In the genomic region with DNA sequence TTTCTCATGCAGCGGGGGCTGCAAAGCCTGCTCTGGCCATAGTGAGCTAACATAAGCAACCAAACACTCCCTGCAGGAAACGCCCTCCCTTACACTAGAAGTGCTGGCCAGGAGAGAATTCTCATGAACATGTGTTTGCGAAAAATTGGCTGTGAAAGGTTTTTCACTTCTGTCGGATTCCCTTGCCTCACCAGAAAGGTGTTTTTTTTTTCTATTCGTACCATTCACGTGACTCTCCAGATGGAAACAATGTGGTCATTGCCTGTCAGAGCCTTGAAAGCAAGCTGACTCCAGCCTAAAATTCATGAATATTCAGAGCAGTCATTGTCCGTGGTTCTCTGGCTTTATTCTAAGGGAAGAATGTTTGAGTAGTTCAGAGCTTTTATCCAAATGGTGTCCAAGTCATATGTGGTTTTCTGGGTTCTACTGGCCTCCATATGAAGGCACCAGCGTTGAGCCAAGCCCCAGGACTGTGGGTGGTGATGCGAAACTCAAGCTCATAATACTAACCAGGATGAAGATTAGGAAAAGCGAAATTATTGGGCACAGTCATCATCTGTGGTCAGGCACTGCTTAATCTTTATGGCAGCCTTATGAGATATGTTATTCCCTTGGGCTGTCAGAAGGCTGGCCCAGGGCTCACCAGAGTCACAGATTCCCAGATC, we compare ENCODE assay signal across 1 cellular context.
TF ChIP-seq lines count a peak whose summit lies in the region.

No MANE protein-coding gene starts in this region.

TF ChIP-seq in GM23338, 12 proteins besides CTCF, POLR2A, EP300 and RAD21:
- TF ChIP-seq, protein P1, sequence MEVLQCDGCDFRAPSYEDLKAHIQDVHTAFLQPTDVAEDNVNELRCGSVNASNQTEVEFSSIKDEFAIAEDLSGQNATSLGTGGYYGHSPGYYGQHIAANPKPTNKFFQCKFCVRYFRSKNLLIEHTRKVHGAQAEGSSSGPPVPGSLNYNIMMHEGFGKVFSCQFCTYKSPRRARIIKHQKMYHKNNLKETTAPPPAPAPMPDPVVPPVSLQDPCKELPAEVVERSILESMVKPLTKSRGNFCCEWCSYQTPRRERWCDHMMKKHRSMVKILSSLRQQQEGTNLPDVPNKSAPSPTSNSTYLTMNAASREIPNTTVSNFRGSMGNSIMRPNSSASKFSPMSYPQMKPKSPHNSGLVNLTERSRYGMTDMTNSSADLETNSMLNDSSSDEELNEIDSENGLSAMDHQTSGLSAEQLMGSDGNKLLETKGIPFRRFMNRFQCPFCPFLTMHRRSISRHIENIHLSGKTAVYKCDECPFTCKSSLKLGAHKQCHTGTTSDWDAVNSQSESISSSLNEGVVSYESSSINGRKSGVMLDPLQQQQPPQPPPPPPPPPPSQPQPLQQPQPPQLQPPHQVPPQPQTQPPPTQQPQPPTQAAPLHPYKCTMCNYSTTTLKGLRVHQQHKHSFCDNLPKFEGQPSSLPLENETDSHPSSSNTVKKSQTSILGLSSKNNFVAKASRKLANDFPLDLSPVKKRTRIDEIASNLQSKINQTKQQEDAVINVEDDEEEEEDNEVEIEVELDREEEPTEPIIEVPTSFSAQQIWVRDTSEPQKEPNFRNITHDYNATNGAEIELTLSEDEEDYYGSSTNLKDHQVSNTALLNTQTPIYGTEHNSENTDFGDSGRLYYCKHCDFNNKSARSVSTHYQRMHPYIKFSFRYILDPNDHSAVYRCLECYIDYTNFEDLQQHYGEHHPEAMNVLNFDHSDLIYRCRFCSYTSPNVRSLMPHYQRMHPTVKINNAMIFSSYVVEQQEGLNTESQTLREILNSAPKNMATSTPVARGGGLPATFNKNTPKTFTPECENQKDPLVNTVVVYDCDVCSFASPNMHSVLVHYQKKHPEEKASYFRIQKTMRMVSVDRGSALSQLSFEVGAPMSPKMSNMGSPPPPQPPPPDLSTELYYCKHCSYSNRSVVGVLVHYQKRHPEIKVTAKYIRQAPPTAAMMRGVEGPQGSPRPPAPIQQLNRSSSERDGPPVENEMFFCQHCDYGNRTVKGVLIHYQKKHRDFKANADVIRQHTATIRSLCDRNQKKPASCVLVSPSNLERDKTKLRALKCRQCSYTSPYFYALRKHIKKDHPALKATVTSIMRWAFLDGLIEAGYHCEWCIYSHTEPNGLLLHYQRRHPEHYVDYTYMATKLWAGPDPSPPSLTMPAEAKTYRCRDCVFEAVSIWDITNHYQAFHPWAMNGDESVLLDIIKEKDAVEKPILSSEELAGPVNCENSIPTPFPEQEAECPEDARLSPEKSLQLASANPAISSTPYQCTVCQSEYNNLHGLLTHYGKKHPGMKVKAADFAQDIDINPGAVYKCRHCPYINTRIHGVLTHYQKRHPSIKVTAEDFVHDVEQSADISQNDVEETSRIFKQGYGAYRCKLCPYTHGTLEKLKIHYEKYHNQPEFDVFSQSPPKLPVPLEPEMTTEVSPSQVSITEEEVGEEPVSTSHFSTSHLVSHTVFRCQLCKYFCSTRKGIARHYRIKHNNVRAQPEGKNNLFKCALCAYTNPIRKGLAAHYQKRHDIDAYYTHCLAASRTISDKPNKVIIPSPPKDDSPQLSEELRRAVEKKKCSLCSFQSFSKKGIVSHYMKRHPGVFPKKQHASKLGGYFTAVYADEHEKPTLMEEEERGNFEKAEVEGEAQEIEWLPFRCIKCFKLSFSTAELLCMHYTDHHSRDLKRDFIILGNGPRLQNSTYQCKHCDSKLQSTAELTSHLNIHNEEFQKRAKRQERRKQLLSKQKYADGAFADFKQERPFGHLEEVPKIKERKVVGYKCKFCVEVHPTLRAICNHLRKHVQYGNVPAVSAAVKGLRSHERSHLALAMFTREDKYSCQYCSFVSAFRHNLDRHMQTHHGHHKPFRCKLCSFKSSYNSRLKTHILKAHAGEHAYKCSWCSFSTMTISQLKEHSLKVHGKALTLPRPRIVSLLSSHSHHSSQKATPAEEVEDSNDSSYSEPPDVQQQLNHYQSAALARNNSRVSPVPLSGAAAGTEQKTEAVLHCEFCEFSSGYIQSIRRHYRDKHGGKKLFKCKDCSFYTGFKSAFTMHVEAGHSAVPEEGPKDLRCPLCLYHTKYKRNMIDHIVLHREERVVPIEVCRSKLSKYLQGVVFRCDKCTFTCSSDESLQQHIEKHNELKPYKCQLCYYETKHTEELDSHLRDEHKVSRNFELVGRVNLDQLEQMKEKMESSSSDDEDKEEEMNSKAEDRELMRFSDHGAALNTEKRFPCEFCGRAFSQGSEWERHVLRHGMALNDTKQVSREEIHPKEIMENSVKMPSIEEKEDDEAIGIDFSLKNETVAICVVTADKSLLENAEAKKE (CRISPR knock-in tag; IDR thresholded peaks at IDR 0.05): no peak
- TF ChIP-seq ZNF114 (CRISPR knock-in tag; IDR thresholded peaks at IDR 0.05) (no peak), ZNF331 (CRISPR knock-in tag; IDR thresholded peaks at IDR 0.05; ENCODE audit: low read depth) (no peak), JUNB (IDR thresholded peaks at IDR 0.05; ENCODE audit: unreplicated experiment) (no peak), STAT1 (IDR thresholded peaks at IDR 0.05; ENCODE audit: unreplicated experiment) (no peak), EZH2phosphoT487 (IDR thresholded peaks at IDR 0.05; ENCODE audit: unreplicated experiment) (no peak), POLR2AphosphoS5 (IDR thresholded peaks at IDR 0.05; ENCODE audit: low read depth) (no peak), EZH2 (IDR thresholded peaks at IDR 0.05; ENCODE audit: low read depth, unreplicated experiment) (no peak), NANOG (IDR thresholded peaks at IDR 0.05; ENCODE audit: borderline replicate concordance) (no peak), CREB1 (CRISPR knock-in tag; IDR thresholded peaks at IDR 0.05; ENCODE audit: low read depth) (no peak)
- TF ChIP-seq, protein P2, sequence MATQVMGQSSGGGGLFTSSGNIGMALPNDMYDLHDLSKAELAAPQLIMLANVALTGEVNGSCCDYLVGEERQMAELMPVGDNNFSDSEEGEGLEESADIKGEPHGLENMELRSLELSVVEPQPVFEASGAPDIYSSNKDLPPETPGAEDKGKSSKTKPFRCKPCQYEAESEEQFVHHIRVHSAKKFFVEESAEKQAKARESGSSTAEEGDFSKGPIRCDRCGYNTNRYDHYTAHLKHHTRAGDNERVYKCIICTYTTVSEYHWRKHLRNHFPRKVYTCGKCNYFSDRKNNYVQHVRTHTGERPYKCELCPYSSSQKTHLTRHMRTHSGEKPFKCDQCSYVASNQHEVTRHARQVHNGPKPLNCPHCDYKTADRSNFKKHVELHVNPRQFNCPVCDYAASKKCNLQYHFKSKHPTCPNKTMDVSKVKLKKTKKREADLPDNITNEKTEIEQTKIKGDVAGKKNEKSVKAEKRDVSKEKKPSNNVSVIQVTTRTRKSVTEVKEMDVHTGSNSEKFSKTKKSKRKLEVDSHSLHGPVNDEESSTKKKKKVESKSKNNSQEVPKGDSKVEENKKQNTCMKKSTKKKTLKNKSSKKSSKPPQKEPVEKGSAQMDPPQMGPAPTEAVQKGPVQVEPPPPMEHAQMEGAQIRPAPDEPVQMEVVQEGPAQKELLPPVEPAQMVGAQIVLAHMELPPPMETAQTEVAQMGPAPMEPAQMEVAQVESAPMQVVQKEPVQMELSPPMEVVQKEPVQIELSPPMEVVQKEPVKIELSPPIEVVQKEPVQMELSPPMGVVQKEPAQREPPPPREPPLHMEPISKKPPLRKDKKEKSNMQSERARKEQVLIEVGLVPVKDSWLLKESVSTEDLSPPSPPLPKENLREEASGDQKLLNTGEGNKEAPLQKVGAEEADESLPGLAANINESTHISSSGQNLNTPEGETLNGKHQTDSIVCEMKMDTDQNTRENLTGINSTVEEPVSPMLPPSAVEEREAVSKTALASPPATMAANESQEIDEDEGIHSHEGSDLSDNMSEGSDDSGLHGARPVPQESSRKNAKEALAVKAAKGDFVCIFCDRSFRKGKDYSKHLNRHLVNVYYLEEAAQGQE (IDR thresholded peaks at IDR 0.05; ENCODE audit: unreplicated experiment): no peak
